In genomic region chr6:132190815-132191175, GRCh38 we compare ENCODE assay signal across 10 cellular contexts.
DNase-seq lines count a peak whose midpoint lies in the region; ATAC-seq and TF ChIP-seq lines count a peak whose summit lies in the region.
"Had no signal": no experiment of that assay in that cellular context is flagged by ENCODE, and none has a peak within 500 bp of the region (broad histone marks: within the 10 kb centered on the region; RNA-seq: fewer than 3 reads in every experiment).

No MANE protein-coding gene starts in this region.

- H3K4me1 ChIP-seq in ACC112 (ENCODE audit: control insufficient read depth, insufficient read depth, low read length, unreplicated experiment), result peaks cover 42% of the 10 kb centered on the region
- peaks cover 0 to 24% of the 10 kb centered on the region in 2 donors for H3K4me1 ChIP-seq in ascending aorta
- peaks cover 17% of the 10 kb centered on the region for H3K4me1 ChIP-seq in left ventricle myocardium inferior
- no peaks in the 10 kb centered on the region for H3K4me1 ChIP-seq in CD8-positive, alpha-beta memory T cell (ENCODE audit: insufficient read depth, low read length)

- no peak for TF ChIP-seq CTCF in ascending aorta (IDR thresholded peaks at IDR 0.05)
- no peak for TF ChIP-seq CTCF in left ventricle myocardium inferior (IDR thresholded peaks at IDR 0.05; ENCODE audit: borderline replicate concordance)

- no peaks in the 10 kb centered on the region for H3K9me3 Mint-ChIP-seq in CD8-positive, alpha-beta memory T cell

- no peaks in the 10 kb centered on the region for H3K27me3 Mint-ChIP-seq in CD8-positive, alpha-beta memory T cell

- no peak for DNase-seq in ascending aorta (ENCODE audit: low spot score in 2 of 2)
- DNase-seq in left ventricle myocardium inferior, result no peak
- no peak for DNase-seq in activated CD4-positive, CD25-positive, alpha-beta regulatory T cell treated with anti-CD3 and anti-CD28 coated beads, Interleukin-2, amount 50 U/mL, for 72 hours
- DNase-seq in CD8-positive, alpha-beta memory T cell, result no peak
- DNase-seq: occipital lobe had no signal

- intact Hi-C loops in ascending aorta (cut with DNase I) (loop anchor here (5.0 to 10.0 kb wide), 3 partner anchors 108 to 416 kb away; partner anchors contain the start of gene CCN2), left ventricle myocardium inferior (cut with micrococcal nuclease) (no loop called here)

- H3K27ac ChIP-seq in ACC112 (ENCODE audit: low read depth, low read length) (peak overlapping the region; percentile 89), ascending aorta (peak overlapping the region; percentile 64 to 79), left ventricle myocardium inferior (replicated peaks) (peak overlapping the region; percentile 64)
- H3K27ac ChIP-seq in CD8-positive, alpha-beta memory T cell (ENCODE audit: low read depth, low read length), result no peak overlapping the region
- H3K27ac ChIP-seq: BLaER1 had no signal

- no peaks in the 10 kb centered on the region for H3K27me3 ChIP-seq in ACC112 (ENCODE audit: insufficient read depth, low read length)
- H3K27me3 ChIP-seq in ascending aorta, result no peaks in the 10 kb centered on the region
- no peaks in the 10 kb centered on the region for H3K27me3 ChIP-seq in left ventricle myocardium inferior (ENCODE audit: low read depth)
- no peaks in the 10 kb centered on the region for H3K27me3 ChIP-seq in CD8-positive, alpha-beta memory T cell (ENCODE audit: insufficient read depth, low read length, poor library complexity, severe bottlenecking)
- H3K27me3 ChIP-seq: BLaER1 had no signal

- H3K36me3 ChIP-seq in ACC112 (ENCODE audit: insufficient read depth, low read length) (no peaks in the 10 kb centered on the region), ascending aorta (no peaks in the 10 kb centered on the region), left ventricle myocardium inferior (no peaks in the 10 kb centered on the region)
- no peaks in the 10 kb centered on the region for H3K36me3 ChIP-seq in CD8-positive, alpha-beta memory T cell (ENCODE audit: insufficient read depth, low read length)
- H3K36me3 ChIP-seq: BLaER1 had no signal

- no peaks in the 10 kb centered on the region for H3K79me2 ChIP-seq in ACC112 (ENCODE audit: control insufficient read depth, insufficient read depth, low read length, unreplicated experiment)

- no peak overlapping the region for H3K4me3 Mint-ChIP-seq in CD8-positive, alpha-beta memory T cell

- H3K9me3 ChIP-seq in ascending aorta (no peaks in the 10 kb centered on the region), left ventricle myocardium inferior (replicated peaks) (peaks cover 16% of the 10 kb centered on the region)
- H3K9me3 ChIP-seq in CD8-positive, alpha-beta memory T cell (ENCODE audit: low read length), result no peaks in the 10 kb centered on the region
- H3K9me3 ChIP-seq: BLaER1 had no signal

- peak overlapping the region; percentile 49 for H2AFZ ChIP-seq in ACC112 (ENCODE audit: low read length, unreplicated experiment)

- CTCF ChIA-PET in CD8-positive, alpha-beta memory T cell (lab: Charles Lee), result no interaction called here

- no peaks in the 10 kb centered on the region for H3K4me1 Mint-ChIP-seq in CD8-positive, alpha-beta memory T cell

- POLR2A ChIA-PET in CD8-positive, alpha-beta memory T cell (lab: Charles Lee), result no interaction called here

- ATAC-seq in HG02610 (IDR thresholded peaks at IDR 0.05; ENCODE audit: unreplicated experiment) (peak; percentile 21), GM21723 (IDR thresholded peaks at IDR 0.05; ENCODE audit: unreplicated experiment) (no peak), GM21515 (IDR thresholded peaks at IDR 0.05; ENCODE audit: unreplicated experiment) (no peak)

- no peaks in the 10 kb centered on the region for H3K36me3 Mint-ChIP-seq in CD8-positive, alpha-beta memory T cell

- H3K4me3 ChIP-seq in ACC112 (ENCODE audit: low read depth, low read length) (peak overlapping the region; percentile 21; the same call in 1 of the 2 replicates), ascending aorta (no peak overlapping the region), left ventricle myocardium inferior (no peak overlapping the region)
- no peak overlapping the region for H3K4me3 ChIP-seq in CD8-positive, alpha-beta memory T cell (ENCODE audit: low read length)
- H3K4me3 ChIP-seq: BLaER1 had no signal

- no peak overlapping the region for H3K27ac Mint-ChIP-seq in CD8-positive, alpha-beta memory T cell
